Comparison of ENCODE assay signal across 6 cellular contexts in genomic region chr7:151691449-151691848, GRCh38.
"Had no signal": no experiment of that assay in that cellular context is flagged by ENCODE, and none has a peak within 500 bp of the region (broad histone marks: within the 10 kb centered on the region; RNA-seq: fewer than 3 reads in every experiment).

No MANE protein-coding gene starts in this region.

- H3K4me3 ChIP-seq: GM23248, HAP-1 had no signal

- DNase-seq: GM23248, GOT3, HFFc6 had no signal

- H3K36me3 ChIP-seq: HAP-1 had no signal

- H3K9me3 ChIP-seq: HAP-1 had no signal

- H3K9ac ChIP-seq: GM23248 had no signal

- FAIRE-seq: HTR-8/SVneo had no signal

- H2AFZ ChIP-seq: GM23248 had no signal

- ATAC-seq: HCT116 had no signal

- H3K27ac ChIP-seq: GM23248 had no signal

- H3K4me1 ChIP-seq: HAP-1 had no signal
